24 cellular contexts compared by ENCODE assay signal in genomic region chr4:111821342-111821741, GRCh38.
"Had no signal": no experiment of that assay in that cellular context is flagged by ENCODE, and none has a peak within 500 bp of the region (broad histone marks: within the 10 kb centered on the region; RNA-seq: fewer than 3 reads in every experiment).

No MANE protein-coding gene starts in this region.

- ATAC-seq: effector memory CD8-positive, alpha-beta T cell; esophagus mucosa; foreskin keratinocyte; gastrocnemius medialis; gastroesophageal sphincter; heart left ventricle; heart right ventricle had no signal

- H3K9me3 ChIP-seq: colonic mucosa, gastrocnemius medialis had no signal

- H3K4me3 ChIP-seq: colonic mucosa, coronary artery, dorsolateral prefrontal cortex, esophagus muscularis mucosa, esophagus squamous epithelium, gastrocnemius medialis, gastroesophageal sphincter, heart left ventricle, heart right ventricle had no signal

- DNase-seq: colonic mucosa; cortex of kidney; dermis blood vessel endothelial cell; dorsolateral prefrontal cortex; effector CD4-positive, alpha-beta T cell; effector CD8-positive, alpha-beta T cell; effector memory CD4-positive, alpha-beta T cell; effector memory CD8-positive, alpha-beta T cell; endodermal cell; erythroblast; esophagus squamous epithelium; foreskin fibroblast; foreskin keratinocyte; foreskin melanocyte; gastrocnemius medialis; glutamatergic neuron; head of caudate nucleus; heart left ventricle; heart right ventricle had no signal

- H3K4me1 ChIP-seq: colonic mucosa, esophagus muscularis mucosa, esophagus squamous epithelium, foreskin keratinocyte, gastrocnemius medialis, gastroesophageal sphincter, heart left ventricle, heart right ventricle had no signal

- H3K36me3 ChIP-seq: colonic mucosa, esophagus muscularis mucosa, esophagus squamous epithelium, gastrocnemius medialis, gastroesophageal sphincter, heart left ventricle, heart right ventricle had no signal

- H3K27me3 ChIP-seq: colonic mucosa, dorsolateral prefrontal cortex, esophagus muscularis mucosa, esophagus squamous epithelium, gastrocnemius medialis, gastroesophageal sphincter, heart left ventricle, heart right ventricle had no signal

- H3K27ac ChIP-seq: colonic mucosa, coronary artery, dorsolateral prefrontal cortex, epithelial cell of prostate, esophagus muscularis mucosa, esophagus squamous epithelium, foreskin keratinocyte, gastrocnemius medialis, gastroesophageal sphincter, heart left ventricle, heart right ventricle had no signal
